In genomic region chr3:34285465-34286188, GRCh38 we compare ENCODE assay signal across 12 cellular contexts.
"Had no signal": no experiment of that assay in that cellular context is flagged by ENCODE, and none has a peak within 500 bp of the region (broad histone marks: within the 10 kb centered on the region; RNA-seq: fewer than 3 reads in every experiment).

No MANE protein-coding gene starts in this region.

- DNase-seq: activated CD4-positive, alpha-beta T cell treated with anti-CD3 and anti-CD28 coated beads, Interleukin-2, amount 50 U/mL, for 1 hour; activated naive CD4-positive, alpha-beta T cell treated with anti-CD3 and anti-CD28 coated beads, Interleukin-2, amount 10 ng/mL, durations not matched to agents 7 days and 5 days; cortex of kidney; erythroblast; hypothalamus; kidney glomerular epithelial cell; naive thymus-derived CD8-positive, alpha-beta T cell; stimulated activated CD4-positive, alpha-beta T cell treated with anti-CD3 and anti-CD28 coated beads, Interleukin-2, amount 100 ng/mL, for 48 hours; stimulated activated CD8-positive, alpha-beta memory T cell treated with anti-CD3 and anti-CD28 coated beads, Interleukin-4, amount 100 ng/mL, for 48 hours; stimulated activated naive CD8-positive, alpha-beta T cell treated with anti-CD3 and anti-CD28 coated beads, Interleukin-15, Interleukin-2, amounts not matched to agents 100 U/mL and 50 U/mL, for 24 hours had no signal

- H3K9me3 Mint-ChIP-seq: activated T-helper 2 cell treated with anti-CD3 and anti-CD28 coated beads, Interferon-gamma antibody, Interleukin-2, Interleukin-4, amounts not matched to agents 10 μg/mL and 5 μg/mL and 100 μg/mL, durations not matched to agents 14 hours and 24 hours and 36 hours; central memory CD8-positive, alpha-beta T cell had no signal

- H3K27ac Mint-ChIP-seq: activated naive CD4-positive, alpha-beta T cell treated with anti-CD3 and anti-CD28 coated beads, Interleukin-2, amount 10 ng/mL, durations not matched to agents 7 days and 5 days; activated T-helper 2 cell treated with anti-CD3 and anti-CD28 coated beads, Interferon-gamma antibody, Interleukin-2, Interleukin-4, amounts not matched to agents 10 μg/mL and 5 μg/mL and 100 μg/mL, durations not matched to agents 14 hours and 24 hours and 36 hours; naive thymus-derived CD8-positive, alpha-beta T cell had no signal

- ATAC-seq: naive thymus-derived CD8-positive, alpha-beta T cell; stimulated activated naive CD8-positive, alpha-beta T cell treated with anti-CD3 and anti-CD28 coated beads, Interleukin-15, Interleukin-2, amounts not matched to agents 100 U/mL and 50 U/mL, for 24 hours had no signal

- H3K4me3 Mint-ChIP-seq: activated naive CD4-positive, alpha-beta T cell treated with anti-CD3 and anti-CD28 coated beads, Interleukin-2, amount 10 ng/mL, durations not matched to agents 7 days and 5 days; central memory CD8-positive, alpha-beta T cell; naive thymus-derived CD8-positive, alpha-beta T cell had no signal

- H3K4me1 Mint-ChIP-seq: activated naive CD4-positive, alpha-beta T cell treated with anti-CD3 and anti-CD28 coated beads, Interleukin-2, amount 10 ng/mL, durations not matched to agents 7 days and 5 days; central memory CD8-positive, alpha-beta T cell; naive thymus-derived CD8-positive, alpha-beta T cell had no signal

- H3K36me3 Mint-ChIP-seq: activated naive CD4-positive, alpha-beta T cell treated with anti-CD3 and anti-CD28 coated beads, Interleukin-2, amount 10 ng/mL, durations not matched to agents 7 days and 5 days; naive thymus-derived CD8-positive, alpha-beta T cell had no signal
